In the genomic region with DNA sequence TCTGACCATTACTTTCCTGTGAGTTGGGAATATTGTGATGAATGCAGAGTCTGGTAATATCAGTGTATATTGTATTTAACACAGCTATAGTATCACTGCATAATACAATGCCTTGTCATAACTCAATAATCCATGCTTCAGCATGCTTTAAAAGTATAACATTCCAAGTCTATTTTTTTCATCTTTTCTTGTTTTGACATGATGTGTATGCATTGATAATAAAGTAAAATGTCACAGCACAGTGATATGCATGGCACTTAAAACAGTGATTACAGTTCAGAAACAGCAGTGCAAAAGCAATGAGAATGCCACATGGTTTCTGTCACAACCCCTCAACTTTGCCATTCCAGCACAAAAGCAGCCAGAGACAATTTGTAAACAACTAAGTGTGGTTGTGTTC, we compare ENCODE assay signal across 18 cellular contexts. TPM values are rescaled to one million over a fixed set of nuclear protein-coding genes. Genes with fewer than 3 reads are reported as not detected.
DNase-seq lines count a peak whose midpoint lies in the region; TF ChIP-seq lines count a peak whose summit lies in the region.
"Had no signal": no experiment of that assay in that cellular context is flagged by ENCODE, and none has a peak within 500 bp of the region (broad histone marks: within the 10 kb centered on the region; RNA-seq: fewer than 3 reads in every experiment).

No MANE protein-coding gene starts in this region.

- H3K27ac ChIP-seq in GM23248 (no peak overlapping the region), SK-N-MC (peak overlapping the region; percentile 66), osteoblast (ENCODE audit: low read depth, low read length) (no peak overlapping the region)
- H3K27ac ChIP-seq: 22Rv1 had no signal

- H3K27me3 ChIP-seq in GM23248 (replicated peaks; ENCODE audit: insufficient read depth) = no peaks in the 10 kb centered on the region
- H3K27me3 ChIP-seq in adipocyte (replicated peaks; ENCODE audit: control insufficient read depth, insufficient read depth, low read length) = no peaks in the 10 kb centered on the region
- H3K27me3 ChIP-seq in osteoblast (ENCODE audit: insufficient read depth, low read length) = no peaks in the 10 kb centered on the region
- H3K27me3 ChIP-seq: BE2C had no signal

- H3K36me3 ChIP-seq in GM23248 (ENCODE audit: low read depth) (no peaks in the 10 kb centered on the region), SK-N-MC (ENCODE audit: insufficient read depth, low read length) (peaks cover 4% of the 10 kb centered on the region; the same call in 1 of the 2 replicates), adipocyte (ENCODE audit: control insufficient read depth, insufficient read depth, low read length, severe bottlenecking) (no peaks in the 10 kb centered on the region), osteoblast (ENCODE audit: insufficient read depth, low read length) (no peaks in the 10 kb centered on the region)
- H3K36me3 ChIP-seq: BE2C had no signal

- H3K9ac ChIP-seq in GM23248 (no peak overlapping the region), SK-N-MC (ENCODE audit: insufficient read length) (no peak overlapping the region), adipocyte (ENCODE audit: low read length) (no peak overlapping the region)

- no peak for DNase-seq in GM23248
- DNase-seq in SK-N-MC (ENCODE audit: low read depth, low spot score) = no peak
- DNase-seq in adipocyte (ENCODE audit: low read depth) = peak; percentile 7
- DNase-seq in osteoblast (ENCODE audit: insufficient read length, low spot score, missing footprints) = peak; percentile 80
- no peak for DNase-seq in GM10266 (ENCODE audit: extremely low spot score)
- DNase-seq in DMS79 treated with DMSO at 0.1 percent for 48 hours (lab: John Stamatoyannopoulos, UW) = no peak
- no peak for DNase-seq in ACHN
- DNase-seq in NCI-H2029 treated with DMSO at 0.1 percent for 48 hours (lab: John Stamatoyannopoulos, UW) = no peak
- DNase-seq: BE2C; C1 segment of cervical spinal cord; CD4-positive, CD25-positive, alpha-beta regulatory T cell; CD8-positive, alpha-beta memory T cell; COR-L47; DMS 273 treated with DMSO at 0.1 percent for 48 hours; DMS53; GOT3; H7 had no signal

- H3K4me3 ChIP-seq in GM23248 (no peak overlapping the region), SK-N-MC (no peak overlapping the region), adipocyte (ENCODE audit: low read length) (peak overlapping the region; percentile 19), osteoblast (ENCODE audit: insufficient read depth, low read length) (no peak overlapping the region)

- 0 out of 2 replicates have a peak, but pooled peaks cover 7% of the 10 kb centered on the region for H3F3A ChIP-seq in GM23248 (ENCODE audit: insufficient read depth)

- H3K4me2 ChIP-seq in GM23248 (ENCODE audit: unreplicated experiment) (peak overlapping the region; percentile 23), osteoblast (ENCODE audit: insufficient read depth, low read length) (no peak overlapping the region)

- peaks cover 7% of the 10 kb centered on the region; the same call in 1 of the 2 replicates for H4K20me1 ChIP-seq in GM23248 (ENCODE audit: insufficient read depth)
- peaks cover 20% of the 10 kb centered on the region for H4K20me1 ChIP-seq in osteoblast (ENCODE audit: insufficient read depth, low read length)

- in situ Hi-C loops in GM23248 (cut with MboI) = no loop called here
- in situ Hi-C loops in ACHN (cut with HindIII; ENCODE audit: low pct_ligation_motif_present, low pct_unique_long_range_greater_than_20kb, low sequenced_read_pairs) = no loop called here

- H3K9me3 ChIP-seq in GM23248 (ENCODE audit: low read depth) (no peaks in the 10 kb centered on the region), SK-N-MC (ENCODE audit: low read depth, low read length) (no peaks in the 10 kb centered on the region), adipocyte (ENCODE audit: control insufficient read depth, low read length) (no peaks in the 10 kb centered on the region), osteoblast (ENCODE audit: low read depth, low read length) (no peaks in the 10 kb centered on the region)
- H3K9me3 ChIP-seq: BE2C had no signal

- H3K4me1 ChIP-seq in GM23248 (ENCODE audit: insufficient read depth) (peaks cover 28% of the 10 kb centered on the region), adipocyte (ENCODE audit: control insufficient read depth, insufficient read depth, low read length) (peaks cover 40% of the 10 kb centered on the region), osteoblast (ENCODE audit: insufficient read depth, low read length) (peaks cover 3% of the 10 kb centered on the region)
- H3K4me1 ChIP-seq: BE2C had no signal

- no peaks in the 10 kb centered on the region for H3K9me2 ChIP-seq in GM23248 (ENCODE audit: insufficient read depth)

- H2AFZ ChIP-seq in GM23248 (no peak overlapping the region), osteoblast (ENCODE audit: low read length) (no peak overlapping the region)

- TF ChIP-seq CTCF in osteoblast (IDR thresholded peaks at IDR 0.05; ENCODE audit: extremely low read depth, low read depth, low read length) = no peak
- no peak for TF ChIP-seq CTCF in GM10266 (IDR thresholded peaks at IDR 0.05; ENCODE audit: control insufficient read depth, insufficient read depth, low read depth, missing control alignments)

- peaks cover 100% of the 10 kb centered on the region for H3K79me2 ChIP-seq in GM23248 (ENCODE audit: insufficient read depth)
- H3K79me2 ChIP-seq in osteoblast (ENCODE audit: insufficient read depth, low read length) = peaks cover 98% of the 10 kb centered on the region

RNA-seq across cellular contexts. Expression of gene KATNAL1, which starts 17.8 kb away (rescaled TPM):
- total RNA-seq in GM23248 (2014; rRNA removed; shearing (Covaris generic)) = 25.8 and 34.8 TPM in 2 replicates
- 21.5 and 23.1 TPM in 2 replicates for polyA plus RNA-seq in GM23248 (2016; fragmentation: Nextera tagmentation; extraction: Ambion mirVana)
- total RNA-seq in osteoblast = 15.9 and 18.0 TPM in 2 replicates

Comparison
In these comparisons a context has a peak if more than half of its experiments do, and no peak if none do; other contexts are left out.
1. DNase-seq: peak in adipocyte (single experiment) and osteoblast (single experiment); none in GM23248 (single experiment), SK-N-MC (single experiment), GM10266 (single experiment), DMS79 treated with DMSO at 0.1 percent for 48 hours (single experiment), ACHN (single experiment) and NCI-H2029 treated with DMSO at 0.1 percent for 48 hours (single experiment).